ENCODE assay signal across 1 cellular context in genomic region chr6:41519305-41519747, GRCh38.
A peak's percentile ranks its signal among the peaks of the same experiment; 100 is the strongest.
TF ChIP-seq lines count a peak whose summit lies in the region.

No MANE protein-coding gene starts in this region.

TF ChIP-seq in HepG2, 621 proteins besides CTCF, POLR2A, EP300 and RAD21 (continues in another document):
- no peak for TF ChIP-seq CENPT (CRISPR knock-in tag; IDR thresholded peaks at IDR 0.05; ENCODE audit: low read depth)
- TF ChIP-seq SIN3B (IDR thresholded peaks at IDR 0.05; ENCODE audit: low read length), result no peak
- TF ChIP-seq ATAD3A (CRISPR knock-in tag; IDR thresholded peaks at IDR 0.05), result no peak
- TF ChIP-seq SP5 (CRISPR knock-in tag; IDR thresholded peaks at IDR 0.05; ENCODE audit: borderline replicate concordance, low read depth), result peak; percentile 85
- TF ChIP-seq ZNF563 (CRISPR knock-in tag; IDR thresholded peaks at IDR 0.05), result no peak; the same call in 1 of the 2 replicates
- no peak for TF ChIP-seq ZNF564 (CRISPR knock-in tag; IDR thresholded peaks at IDR 0.05)
- TF ChIP-seq TSC22D2 (CRISPR knock-in tag; IDR thresholded peaks at IDR 0.05; ENCODE audit: borderline replicate concordance), result no peak
- 0 out of 2 replicates have a peak, but pooled peaks have one; percentile 21 for TF ChIP-seq MXD4 (CRISPR knock-in tag; IDR thresholded peaks at IDR 0.05)
- TF ChIP-seq ZNF768 (CRISPR knock-in tag; IDR thresholded peaks at IDR 0.05), result no peak
- TF ChIP-seq NR3C1 (CRISPR knock-in tag; IDR thresholded peaks at IDR 0.05), result no peak
- peak; percentile 79; the same call in 1 of the 2 replicates for TF ChIP-seq WIZ (CRISPR knock-in tag; IDR thresholded peaks at IDR 0.05)
- TF ChIP-seq ZNF282 (IDR thresholded peaks at IDR 0.05; ENCODE audit: partially characterized antibody), result no peak
- TF ChIP-seq ZBTB4 (CRISPR knock-in tag; IDR thresholded peaks at IDR 0.05; ENCODE audit: borderline replicate concordance), result no peak
- TF ChIP-seq SSRP1 (CRISPR knock-in tag; IDR thresholded peaks at IDR 0.05), result no peak
- no peak for TF ChIP-seq TP53 (CRISPR knock-in tag; conservative IDR thresholded peaks at IDR 0.05)
- TF ChIP-seq SALL1 (CRISPR knock-in tag; IDR thresholded peaks at IDR 0.05), result no peak
- no peak for TF ChIP-seq BRF2 (CRISPR knock-in tag; IDR thresholded peaks at IDR 0.05)
- no peak for TF ChIP-seq ZNF446 (CRISPR knock-in tag; IDR thresholded peaks at IDR 0.05)
- no peak for TF ChIP-seq SMYD3 (CRISPR knock-in tag; IDR thresholded peaks at IDR 0.05)
- TF ChIP-seq ZNF263 (CRISPR knock-in tag; IDR thresholded peaks at IDR 0.05), result peak; percentile 36; the same call in 1 of the 2 replicates
- 0 out of 2 replicates have a peak, but pooled peaks have one; percentile 61 for TF ChIP-seq ZSCAN30 (CRISPR knock-in tag; IDR thresholded peaks at IDR 0.05)
- TF ChIP-seq ZNF629 (CRISPR knock-in tag; conservative IDR thresholded peaks at IDR 0.05), result peak; percentile 32; the same call in 1 of the 2 replicates
- TF ChIP-seq ZNF549 (CRISPR knock-in tag; IDR thresholded peaks at IDR 0.05), result no peak
- no peak for TF ChIP-seq SMARCC2 (IDR thresholded peaks at IDR 0.05)
- no peak for TF ChIP-seq ZNF138 (CRISPR knock-in tag; IDR thresholded peaks at IDR 0.05; ENCODE audit: low read depth)
- no peak for TF ChIP-seq ZNF576 (CRISPR knock-in tag; IDR thresholded peaks at IDR 0.05)
- no peak for TF ChIP-seq ZNF605 (CRISPR knock-in tag; IDR thresholded peaks at IDR 0.05)
- TF ChIP-seq RFXANK (CRISPR knock-in tag; IDR thresholded peaks at IDR 0.05), result peak; percentile 40; the same call in 1 of the 2 replicates
- peak; percentile 8; the same call in 1 of the 2 replicates for TF ChIP-seq PCBP1 (IDR thresholded peaks at IDR 0.05; ENCODE audit: borderline replicate concordance, low read depth, low read length)
- no peak for TF ChIP-seq ZNF484 (CRISPR knock-in tag; IDR thresholded peaks at IDR 0.05; ENCODE audit: borderline replicate concordance, low read depth)
- TF ChIP-seq CAMTA2 (CRISPR knock-in tag; IDR thresholded peaks at IDR 0.05; ENCODE audit: borderline replicate concordance), result no peak
- TF ChIP-seq FOXK1 (CRISPR knock-in tag; IDR thresholded peaks at IDR 0.05; ENCODE audit: borderline replicate concordance, low read depth), result peak; percentile 39; the same call in 1 of the 2 replicates
- TF ChIP-seq KMT2A (CRISPR knock-in tag; IDR thresholded peaks at IDR 0.05), result no peak
- no peak for TF ChIP-seq MBNL3 (CRISPR knock-in tag; conservative IDR thresholded peaks at IDR 0.05)
- no peak for TF ChIP-seq HIVEP1 (CRISPR knock-in tag; IDR thresholded peaks at IDR 0.05)
- TF ChIP-seq ZNF780A (CRISPR knock-in tag; IDR thresholded peaks at IDR 0.05), result no peak
- no peak for TF ChIP-seq DR1 (CRISPR knock-in tag; IDR thresholded peaks at IDR 0.05)
- TF ChIP-seq SOX13 (IDR thresholded peaks at IDR 0.05), result no peak; the same call in 1 of the 2 replicates
- TF ChIP-seq SOX13 (CRISPR knock-in tag; conservative IDR thresholded peaks at IDR 0.05 in 1 of 2, IDR thresholded peaks at IDR 0.05 in 1 of 2), result peak in 1 of 2 experiments; percentile 72; a peak in 2 of 4 replicates
- TF ChIP-seq GATA4 (IDR thresholded peaks at IDR 0.05; ENCODE audit: borderline replicate concordance, low read depth), result no peak
- no peak for TF ChIP-seq ZNF766 (CRISPR knock-in tag; IDR thresholded peaks at IDR 0.05; ENCODE audit: borderline replicate concordance)
- 0 out of 2 replicates have a peak, but pooled peaks have one; percentile 49 for TF ChIP-seq ZNF574 (CRISPR knock-in tag; IDR thresholded peaks at IDR 0.05)
- TF ChIP-seq AHDC1 (CRISPR knock-in tag; IDR thresholded peaks at IDR 0.05; ENCODE audit: borderline replicate concordance), result no peak
- peak; percentile 93 for TF ChIP-seq TFE3 (CRISPR knock-in tag; IDR thresholded peaks at IDR 0.05)
- TF ChIP-seq ARID4A (CRISPR knock-in tag; IDR thresholded peaks at IDR 0.05; ENCODE audit: borderline replicate concordance), result no peak
- TF ChIP-seq MED13 (CRISPR knock-in tag; IDR thresholded peaks at IDR 0.05), result 0 out of 2 replicates have a peak, but pooled peaks have one; percentile 61
